ENCODE assay signal across 10 cellular contexts in the genomic region with DNA sequence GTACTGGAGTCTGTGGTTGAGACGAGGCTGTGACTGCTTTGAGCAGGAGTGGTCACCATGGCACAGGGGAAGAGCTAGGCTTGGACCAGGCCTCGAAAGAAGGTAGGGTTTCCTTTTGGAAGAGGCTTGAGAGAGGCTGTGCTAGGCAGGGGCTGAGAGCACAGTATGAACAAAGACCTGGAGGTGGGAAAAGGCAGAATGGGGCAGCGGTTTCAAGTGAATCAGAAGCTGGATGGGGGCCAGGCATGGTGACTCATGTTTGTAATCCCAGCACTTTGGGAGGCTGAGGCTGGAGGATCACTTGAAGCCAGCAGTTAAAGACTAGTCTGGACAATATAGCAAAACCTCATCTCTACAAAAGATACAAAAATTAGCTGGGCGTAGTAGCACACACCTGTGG.
DNase-seq lines count a peak whose midpoint lies in the region; ATAC-seq and TF ChIP-seq lines count a peak whose summit lies in the region.
"Had no signal": no experiment of that assay in that cellular context is flagged by ENCODE, and none has a peak within 500 bp of the region (broad histone marks: within the 10 kb centered on the region; RNA-seq: fewer than 3 reads in every experiment).

No MANE protein-coding gene starts in this region.

- H3K27ac ChIP-seq in upper lobe of right lung: no peak overlapping the region
- H3K27ac ChIP-seq: parathyroid adenoma had no signal

- peaks cover 6% of the 10 kb centered on the region for H3K36me3 ChIP-seq in upper lobe of right lung

- ATAC-seq in stimulated activated naive CD8-positive, alpha-beta T cell treated with anti-CD3 and anti-CD28 coated beads, Interleukin-15, amount 100 ng/mL, for 72 hours: no peak
- peak; percentile 88 for ATAC-seq in SK-N-SH treated with all-trans-retinoic acid at 6 μM for 48 hours
- no peak for ATAC-seq in HG03159 (IDR thresholded peaks at IDR 0.05; ENCODE audit: unreplicated experiment)
- ATAC-seq in upper lobe of right lung: no peak

- POLR2A ChIA-PET in HEK293T (lab: Yijun Ruan, JAX): no interaction called here

- intact Hi-C loops in upper lobe of right lung (cut with DNase I): no loop called here

- no peaks in the 10 kb centered on the region for H3K9me3 Mint-ChIP-seq in stimulated activated naive CD8-positive, alpha-beta T cell treated with anti-CD3 and anti-CD28 coated beads, Interleukin-15, Interleukin-2, amounts not matched to agents 100 ng/mL and 50 ng/mL, for 24 hours
- peaks cover 0 to 14% of the 10 kb centered on the region in 2 donors for H3K9me3 Mint-ChIP-seq in stimulated activated naive CD8-positive, alpha-beta T cell treated with anti-CD3 and anti-CD28 coated beads, Interleukin-15, amount 100 ng/mL, for 72 hours
- H3K9me3 Mint-ChIP-seq: dendritic cell treated with granulocyte-macrophage colony-stimulating factor and Interleukin-4, amounts not matched to agents 40 ng/mL and 50 ng/mL, for 4 days had no signal

- no peaks in the 10 kb centered on the region for H3K4me1 ChIP-seq in upper lobe of right lung
- H3K4me1 ChIP-seq: parathyroid adenoma had no signal

- no peaks in the 10 kb centered on the region for H3K4me1 Mint-ChIP-seq in stimulated activated naive CD8-positive, alpha-beta T cell treated with anti-CD3 and anti-CD28 coated beads, Interleukin-15, Interleukin-2, amounts not matched to agents 100 ng/mL and 50 ng/mL, for 24 hours (ENCODE audit: low read depth)
- H3K4me1 Mint-ChIP-seq in stimulated activated naive CD8-positive, alpha-beta T cell treated with anti-CD3 and anti-CD28 coated beads, Interleukin-15, amount 100 ng/mL, for 72 hours: peaks cover 5% of the 10 kb centered on the region

- no peaks in the 10 kb centered on the region for H3K27me3 ChIP-seq in upper lobe of right lung

- no peaks in the 10 kb centered on the region for H3K9me3 ChIP-seq in upper lobe of right lung

- TF ChIP-seq CTCF in fibroblast of the aortic adventitia (IDR thresholded peaks at IDR 0.05; ENCODE audit: insufficient read depth, low read length) (no peak), upper lobe of right lung (IDR thresholded peaks at IDR 0.05) (no peak)

- CTCF ChIA-PET in HEK293T (lab: Yijun Ruan, JAX): no interaction called here

- H3K27me3 Mint-ChIP-seq in stimulated activated naive CD8-positive, alpha-beta T cell treated with anti-CD3 and anti-CD28 coated beads, Interleukin-15, Interleukin-2, amounts not matched to agents 100 ng/mL and 50 ng/mL, for 24 hours: no peaks in the 10 kb centered on the region
- H3K27me3 Mint-ChIP-seq in stimulated activated naive CD8-positive, alpha-beta T cell treated with anti-CD3 and anti-CD28 coated beads, Interleukin-15, amount 100 ng/mL, for 72 hours: no peaks in the 10 kb centered on the region
- H3K27me3 Mint-ChIP-seq: dendritic cell treated with granulocyte-macrophage colony-stimulating factor and Interleukin-4, amounts not matched to agents 40 ng/mL and 50 ng/mL, for 4 days had no signal

- H3K27ac Mint-ChIP-seq in stimulated activated naive CD8-positive, alpha-beta T cell treated with anti-CD3 and anti-CD28 coated beads, Interleukin-15, Interleukin-2, amounts not matched to agents 100 ng/mL and 50 ng/mL, for 24 hours: peak overlapping the region; percentile 19
- peak overlapping the region in 1 of 2 donors; percentile 49 for H3K27ac Mint-ChIP-seq in stimulated activated naive CD8-positive, alpha-beta T cell treated with anti-CD3 and anti-CD28 coated beads, Interleukin-15, amount 100 ng/mL, for 72 hours
- H3K27ac Mint-ChIP-seq: dendritic cell treated with granulocyte-macrophage colony-stimulating factor and Interleukin-4, amounts not matched to agents 40 ng/mL and 50 ng/mL, for 4 days had no signal

- no peak for DNase-seq in stimulated activated naive CD8-positive, alpha-beta T cell treated with anti-CD3 and anti-CD28 coated beads, Interleukin-15, amount 100 ng/mL, for 72 hours
- DNase-seq in fibroblast of the aortic adventitia (ENCODE audit: low read depth) (peak; percentile 85), HEK293T (ENCODE audit: extremely low spot score) (no peak), upper lobe of right lung (no peak)
- DNase-seq in activated CD4-positive, CD25-positive, alpha-beta regulatory T cell treated with anti-CD3 and anti-CD28 coated beads, Interleukin-2, amount 50 U/mL, for 72 hours: no peak

- no peaks in the 10 kb centered on the region for H3K36me3 Mint-ChIP-seq in stimulated activated naive CD8-positive, alpha-beta T cell treated with anti-CD3 and anti-CD28 coated beads, Interleukin-15, Interleukin-2, amounts not matched to agents 100 ng/mL and 50 ng/mL, for 24 hours (ENCODE audit: low read depth)

- H3K4me3 ChIP-seq in fibroblast of the aortic adventitia (ENCODE audit: low read depth, low read length) (no peak overlapping the region), upper lobe of right lung (no peak overlapping the region)

- H3K4me3 Mint-ChIP-seq in stimulated activated naive CD8-positive, alpha-beta T cell treated with anti-CD3 and anti-CD28 coated beads, Interleukin-15, Interleukin-2, amounts not matched to agents 100 ng/mL and 50 ng/mL, for 24 hours: no peak overlapping the region
- no peak overlapping the region for H3K4me3 Mint-ChIP-seq in stimulated activated naive CD8-positive, alpha-beta T cell treated with anti-CD3 and anti-CD28 coated beads, Interleukin-15, amount 100 ng/mL, for 72 hours
- H3K4me3 Mint-ChIP-seq: dendritic cell treated with granulocyte-macrophage colony-stimulating factor and Interleukin-4, amounts not matched to agents 40 ng/mL and 50 ng/mL, for 4 days had no signal

TF ChIP-seq in SK-N-SH treated with all-trans-retinoic acid at 6 μM for 48 hours, 23 proteins besides CTCF, POLR2A, EP300 and RAD21:
- no peak for TF ChIP-seq BACH2 (CRISPR knock-in tag; IDR thresholded peaks at IDR 0.05; ENCODE audit: borderline replicate concordance)
- TF ChIP-seq TCF4 (CRISPR knock-in tag; IDR thresholded peaks at IDR 0.05; ENCODE audit: borderline replicate concordance): no peak
- TF ChIP-seq ZFP30 (CRISPR knock-in tag; IDR thresholded peaks at IDR 0.05): no peak
- no peak for TF ChIP-seq ZNF565 (CRISPR knock-in tag; conservative IDR thresholded peaks at IDR 0.05; ENCODE audit: low read depth)
- TF ChIP-seq SNAI2 (CRISPR knock-in tag; IDR thresholded peaks at IDR 0.05): no peak
TF ChIP-seq in SK-N-SH treated with all-trans-retinoic acid at 6 μM for 48 hours: peak in this region for 0.

TF ChIP-seq in HEK293T, 16 proteins besides CTCF, POLR2A, EP300 and RAD21:
- TF ChIP-seq TARDBP (IDR thresholded peaks at IDR 0.05) (no peak), ELF4 (IDR thresholded peaks at IDR 0.05) (no peak), SP1 (IDR thresholded peaks at IDR 0.05) (no peak), FOXA1 (IDR thresholded peaks at IDR 0.05) (no peak), FOXM1 (IDR thresholded peaks at IDR 0.05; ENCODE audit: borderline replicate concordance) (no peak), ZNF384 (IDR thresholded peaks at IDR 0.05) (no peak), ARNT (IDR thresholded peaks at IDR 0.05) (no peak), NFRKB (IDR thresholded peaks at IDR 0.05) (no peak), CTBP1 (IDR thresholded peaks at IDR 0.05; ENCODE audit: borderline replicate concordance) (no peak), BHLHE40 (IDR thresholded peaks at IDR 0.05; ENCODE audit: borderline replicate concordance) (no peak), PKNOX1 (IDR thresholded peaks at IDR 0.05) (no peak)
